Comparison of ENCODE assay signal across 29 cellular contexts in genomic region chr19:54837542-54837941, GRCh38. TPM values are rescaled to one million over a fixed set of nuclear protein-coding genes. Genes with fewer than 3 reads are reported as not detected.
A peak's percentile ranks its signal among the peaks of the same experiment; 100 is the strongest.
DNase-seq lines count a peak whose midpoint lies in the region; ATAC-seq and TF ChIP-seq lines count a peak whose summit lies in the region.
"Had no signal": no experiment of that assay in that cellular context is flagged by ENCODE, and none has a peak within 500 bp of the region (broad histone marks: within the 10 kb centered on the region; RNA-seq: fewer than 3 reads in every experiment).

No MANE protein-coding gene starts in this region.

- CTCF ChIA-PET in naive thymus-derived CD4-positive, alpha-beta T cell (lab: Charles Lee), result no interaction called here

- H3K4me3 Mint-ChIP-seq in CD14-positive monocyte, result no peak overlapping the region
- no peak overlapping the region for H3K4me3 Mint-ChIP-seq in naive thymus-derived CD4-positive, alpha-beta T cell
- H3K4me3 Mint-ChIP-seq: CD4-positive, alpha-beta memory T cell; CD4-positive, CD25-positive, alpha-beta regulatory T cell; CD8-positive, alpha-beta memory T cell had no signal

- TF ChIP-seq CTCF in CD14-positive monocyte (IDR thresholded peaks at IDR 0.05), result no peak

- H3K27me3 Mint-ChIP-seq in CD14-positive monocyte (ENCODE audit: low read depth in 3 of 3), result peaks cover 5 to 13% (median 12%) of the 10 kb centered on the region in 3 donors
- peaks cover 0 to 10% (median 0%) of the 10 kb centered on the region in 5 donors for H3K27me3 Mint-ChIP-seq in naive thymus-derived CD4-positive, alpha-beta T cell
- H3K27me3 Mint-ChIP-seq: CD4-positive, CD25-positive, alpha-beta regulatory T cell had no signal

- no peak overlapping the region for H3K4me3 ChIP-seq in naive thymus-derived CD4-positive, alpha-beta T cell (ENCODE audit: low read length)
- H3K4me3 ChIP-seq: BLaER1, GM12878 had no signal

- no peaks in the 10 kb centered on the region for H3K4me1 ChIP-seq in naive thymus-derived CD4-positive, alpha-beta T cell (ENCODE audit: control insufficient read depth in 2 of 2, insufficient read depth in 2 of 2, low read length in 2 of 2)
- H3K4me1 ChIP-seq: BE2C, BLaER1 had no signal

- H3K27ac ChIP-seq in naive thymus-derived CD4-positive, alpha-beta T cell (ENCODE audit: low read depth, low read length), result no peak overlapping the region
- H3K27ac ChIP-seq: BLaER1 had no signal

- no peak for ATAC-seq in left cardiac atrium
- ATAC-seq in naive thymus-derived CD4-positive, alpha-beta T cell, result peak; percentile 45
- ATAC-seq: GM12878 had no signal

- peak overlapping the region in 6 of 7 donors; percentile 3 to 89 (median 34) for H3K27ac Mint-ChIP-seq in CD14-positive monocyte
- H3K27ac Mint-ChIP-seq in naive thymus-derived CD4-positive, alpha-beta T cell, result no peak overlapping the region
- H3K27ac Mint-ChIP-seq: CD4-positive, alpha-beta memory T cell; CD4-positive, CD25-positive, alpha-beta regulatory T cell; CD8-positive, alpha-beta memory T cell had no signal

- no peaks in the 10 kb centered on the region for H3K9me3 ChIP-seq in naive thymus-derived CD4-positive, alpha-beta T cell (ENCODE audit: control insufficient read depth in 2 of 3, low read length in 3 of 3)
- H3K9me3 ChIP-seq: BE2C, BLaER1 had no signal

- DNase-seq in cardiac septum (ENCODE audit: low spot score) (peak; percentile 78), left cardiac atrium (no peak), CD14-positive monocyte (ENCODE audit: low spot score) (peak; percentile 79), CD1c-positive myeloid dendritic cell (ENCODE audit: extremely low spot score) (peak; percentile 36), hepatic stellate cell (ENCODE audit: low spot score) (no peak), NCI-H1092 (lab: John Stamatoyannopoulos, UW) (no peak)
- no peak for DNase-seq in naive thymus-derived CD4-positive, alpha-beta T cell
- no peak for DNase-seq in activated CD4-positive, alpha-beta T cell treated with anti-CD3 and anti-CD28 coated beads, Interleukin-2, amount 50 U/mL, for 4 hours
- DNase-seq: 8988T; ACHN; BE2C; C1 segment of cervical spinal cord; CD4-positive, alpha-beta memory T cell; CD4-positive, CD25-positive, alpha-beta regulatory T cell; CD8-positive, alpha-beta memory T cell; COR-L47; DMS 273 treated with DMSO at 0.1 percent for 48 hours; DMS153; DMS53; DMS79; DND-41; EL; GDM1 had no signal

- peaks cover 11% of the 10 kb centered on the region for H3K4me1 Mint-ChIP-seq in CD14-positive monocyte
- H3K4me1 Mint-ChIP-seq in naive thymus-derived CD4-positive, alpha-beta T cell, result peaks cover 0 to 5% (median 0%) of the 10 kb centered on the region in 7 donors
- H3K4me1 Mint-ChIP-seq: CD4-positive, alpha-beta memory T cell; CD4-positive, CD25-positive, alpha-beta regulatory T cell; CD8-positive, alpha-beta memory T cell had no signal

- POLR2A ChIA-PET in naive thymus-derived CD4-positive, alpha-beta T cell (lab: Charles Lee), result no interaction called here

- intact Hi-C loops in cardiac septum (cut with DNase I) (no loop called here), left cardiac atrium (cut with DNase I) (no loop called here), CD14-positive monocyte (cut with micrococcal nuclease) (no loop called here)
- intact Hi-C loops in naive thymus-derived CD4-positive, alpha-beta T cell (cut with micrococcal nuclease), result loop anchor here in 1 of 2 donors (10.0 kb wide), 1 partner anchor 83 kb away; no protein-coding TSS in a partner anchor

- H3K36me3 ChIP-seq in naive thymus-derived CD4-positive, alpha-beta T cell (ENCODE audit: control insufficient read depth in 2 of 3, insufficient read depth in 3 of 3, low read length in 3 of 3), result no peaks in the 10 kb centered on the region
- H3K36me3 ChIP-seq: BE2C, BLaER1 had no signal

- H3K9me3 Mint-ChIP-seq in CD14-positive monocyte, result peaks cover 0 to 6% (median 2%) of the 10 kb centered on the region in 7 donors
- H3K9me3 Mint-ChIP-seq in naive thymus-derived CD4-positive, alpha-beta T cell, result peaks cover 0 to 7% (median 1%) of the 10 kb centered on the region in 11 donors
- H3K9me3 Mint-ChIP-seq: CD8-positive, alpha-beta memory T cell had no signal

- no peaks in the 10 kb centered on the region for H3K27me3 ChIP-seq in naive thymus-derived CD4-positive, alpha-beta T cell (ENCODE audit: control insufficient read depth in 2 of 2, insufficient read depth in 2 of 2, low read length in 2 of 2)
- H3K27me3 ChIP-seq: BE2C, BLaER1 had no signal

- no peaks in the 10 kb centered on the region for H3K36me3 Mint-ChIP-seq in CD14-positive monocyte
- no peaks in the 10 kb centered on the region for H3K36me3 Mint-ChIP-seq in naive thymus-derived CD4-positive, alpha-beta T cell
- H3K36me3 Mint-ChIP-seq: CD4-positive, alpha-beta memory T cell; CD4-positive, CD25-positive, alpha-beta regulatory T cell had no signal

RNA-seq across cellular contexts. Expression of gene KIR2DS4, which starts 5.1 kb away (rescaled TPM):
- total RNA-seq in cardiac septum, result not detected
- not detected for total RNA-seq in left cardiac atrium
- not detected for polyA plus RNA-seq in CD14-positive monocyte
- 1 to 10 TPM in 2 of 5 experiments, not detected in 3; 1.3 to 3.5 TPM for total RNA-seq in naive thymus-derived CD4-positive, alpha-beta T cell
- under 1 TPM in 1 of 2 donors, not detected in 1; 0.24 TPM for polyA plus RNA-seq in naive thymus-derived CD4-positive, alpha-beta T cell
- total RNA-seq: A673; CD4-positive, alpha-beta memory T cell; CD4-positive, CD25-positive, alpha-beta regulatory T cell; CD8-positive, alpha-beta memory T cell; Daoy; G401; GM12878 had no signal
- polyA plus RNA-seq: AG04450 had no signal

RNA-seq across cellular contexts. Expression of gene KIR3DL2, which starts 12.7 kb away (rescaled TPM):
- not detected for total RNA-seq in cardiac septum
- not detected for total RNA-seq in left cardiac atrium
- under 1 TPM in 1 of 2 donors, not detected in 1; 0.15 TPM for polyA plus RNA-seq in CD14-positive monocyte
- total RNA-seq in naive thymus-derived CD4-positive, alpha-beta T cell, result 1 to 10 TPM in 2 of 5 experiments, under 1 TPM in 1, not detected in 2; 0.94 to 6.1 (median 1.3) TPM
- polyA plus RNA-seq in naive thymus-derived CD4-positive, alpha-beta T cell, result 1 to 10 TPM in 1 of 2 donors, under 1 TPM in 1; 0.40 to 1.5 TPM
- total RNA-seq: A673, Daoy, G401, GM12878 had no signal
- polyA plus RNA-seq: AG04450 had no signal

RNA-seq across cellular contexts. Expression of gene KIR3DL1, which starts 21.3 kb away (rescaled TPM):
- total RNA-seq in cardiac septum (not detected), left cardiac atrium (not detected)
- under 1 TPM in 1 of 2 donors, not detected in 1; 0.15 TPM for polyA plus RNA-seq in CD14-positive monocyte
- 1 to 10 TPM in 2 of 5 experiments, not detected in 3; 1.1 to 2.0 TPM for total RNA-seq in naive thymus-derived CD4-positive, alpha-beta T cell
- under 1 TPM in 1 of 2 donors, not detected in 1; 0.14 TPM for polyA plus RNA-seq in naive thymus-derived CD4-positive, alpha-beta T cell
- total RNA-seq: A673; CD4-positive, alpha-beta memory T cell; CD4-positive, CD25-positive, alpha-beta regulatory T cell; Daoy; G401; GM12878 had no signal
- polyA plus RNA-seq: AG04450 had no signal

RNA-seq across cellular contexts. Expression of gene KIR2DL4, which starts 34.1 kb away (rescaled TPM):
- not detected for total RNA-seq in cardiac septum
- total RNA-seq in left cardiac atrium, result not detected
- under 1 TPM; 0.12 to 0.14 TPM for polyA plus RNA-seq in CD14-positive monocyte
- total RNA-seq in naive thymus-derived CD4-positive, alpha-beta T cell, result under 1 TPM in 3 of 5 experiments, not detected in 2; 0.15 to 0.48 (median 0.44) TPM
- polyA plus RNA-seq in naive thymus-derived CD4-positive, alpha-beta T cell, result not detected
- total RNA-seq: A673; CD4-positive, alpha-beta memory T cell; CD4-positive, CD25-positive, alpha-beta regulatory T cell; CD8-positive, alpha-beta memory T cell; Daoy; G401; GM12878 had no signal
- polyA plus RNA-seq: AG04450; CD4-positive, alpha-beta memory T cell; CD4-positive, CD25-positive, alpha-beta regulatory T cell had no signal

RNA-seq across cellular contexts. Expression of gene FCAR, which starts 36.5 kb away (rescaled TPM):
- 0.70 TPM for total RNA-seq in cardiac septum
- total RNA-seq in left cardiac atrium, result under 1 TPM; 0.65 to 0.77 TPM
- polyA plus RNA-seq in CD14-positive monocyte, result 100 to 1,000 TPM; 147 to 173 TPM
- 100 to 1,000 TPM in 1 of 5 experiments, 1 to 10 TPM in 1, not detected in 3; 8.5 to 110 TPM for total RNA-seq in naive thymus-derived CD4-positive, alpha-beta T cell
- not detected for polyA plus RNA-seq in naive thymus-derived CD4-positive, alpha-beta T cell
- total RNA-seq: A673; CD4-positive, CD25-positive, alpha-beta regulatory T cell; CD8-positive, alpha-beta memory T cell; Daoy; G401; GM12878 had no signal
- polyA plus RNA-seq: AG04450; CD4-positive, alpha-beta memory T cell; CD8-positive, alpha-beta memory T cell had no signal

Comparison
In these comparisons a context has a peak if more than half of its experiments do, and no peak if none do; other contexts are left out.
1. DNase-seq: peak in cardiac septum (single experiment), CD14-positive monocyte (single experiment) and CD1c-positive myeloid dendritic cell (single experiment); none in left cardiac atrium (single experiment), naive thymus-derived CD4-positive, alpha-beta T cell (0 of 9), hepatic stellate cell (single experiment), NCI-H1092 (single experiment) and activated CD4-positive, alpha-beta T cell treated with anti-CD3 and anti-CD28 coated beads, Interleukin-2, amount 50 U/mL, for 4 hours (0 of 2).
2. H3K27ac Mint-ChIP-seq: peak in CD14-positive monocyte (6 of 7); none in naive thymus-derived CD4-positive, alpha-beta T cell (0 of 9).